8 cellular contexts compared by ENCODE assay signal in the genomic region with DNA sequence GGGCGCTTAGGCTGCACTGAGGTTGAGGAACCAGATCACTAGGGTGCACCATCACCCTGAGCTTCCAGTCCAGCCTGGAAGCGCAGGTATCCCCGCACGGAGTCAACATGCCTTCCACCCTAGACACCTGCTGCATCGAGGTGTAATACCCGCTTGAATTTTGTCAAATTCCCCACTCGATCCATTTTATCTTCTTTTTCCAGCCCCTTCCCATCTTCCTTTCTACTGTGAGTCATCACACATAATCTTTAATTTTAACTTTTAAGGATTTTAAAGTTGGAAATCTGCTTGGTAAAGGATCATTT. TPM values are rescaled to one million over a fixed set of nuclear protein-coding genes. Genes with fewer than 3 reads are reported as not detected.
DNase-seq lines count a peak whose midpoint lies in the region; ATAC-seq and TF ChIP-seq lines count a peak whose summit lies in the region.

No MANE protein-coding gene starts in this region.

- H3K4me2 ChIP-seq in mesendoderm (ENCODE audit: low read length): peak overlapping the region; percentile 93

- H3K4me1 ChIP-seq in cardiac muscle cell (ENCODE audit: low read depth) (no peaks in the 10 kb centered on the region), mesendoderm (ENCODE audit: control insufficient read depth, low read depth, low read length) (no peaks in the 10 kb centered on the region)

- H2BK5ac ChIP-seq in mesendoderm (ENCODE audit: low read length): no peak overlapping the region

- intact Hi-C loops in left cardiac atrium (cut with DNase I): no loop called here
- intact Hi-C loops in head of caudate nucleus (cut with DNase I): no loop called here

- H3K36me3 ChIP-seq in cardiac muscle cell (peaks cover 6% of the 10 kb centered on the region), mesendoderm (ENCODE audit: control insufficient read depth, insufficient read depth, low read length) (peaks cover 6% of the 10 kb centered on the region)

- H3K9ac ChIP-seq in mesendoderm (ENCODE audit: low read length): peak overlapping the region; percentile 100

- H3K4ac ChIP-seq in mesendoderm (ENCODE audit: low read depth, low read length): no peak overlapping the region

- no peak overlapping the region for H3K23ac ChIP-seq in mesendoderm (ENCODE audit: low read length)

- no peaks in the 10 kb centered on the region for H3K9me3 ChIP-seq in cardiac muscle cell (ENCODE audit: low read depth)

- no peak overlapping the region for H2AK5ac ChIP-seq in mesendoderm (ENCODE audit: low read length)

- no peak overlapping the region for H3K18ac ChIP-seq in mesendoderm (ENCODE audit: low read length)

- no CpG with 5 or more reads among the region's 7 CpGs for WGBS in mesendoderm (ENCODE audit: extremely low coverage, insufficient coverage, low lambda C conversion rate)

- peaks cover 2% of the 10 kb centered on the region for H3K79me1 ChIP-seq in mesendoderm (ENCODE audit: low read length)

- H3K27ac ChIP-seq in cardiac muscle cell: no peak overlapping the region
- H3K27ac ChIP-seq in mesendoderm (ENCODE audit: low read depth, low read length): peak overlapping the region; percentile 22

- in situ Hi-C loops in astrocyte of the cerebellum (cut with HindIII; ENCODE audit: low sequenced_read_pairs): no loop called here

- no peak overlapping the region for H2BK120ac ChIP-seq in mesendoderm (ENCODE audit: low read depth, low read length)

- H3K4me3 ChIP-seq in cardiac muscle cell: peak overlapping the region; percentile 74
- H3K4me3 ChIP-seq in astrocyte of the cerebellum (ENCODE audit: low read depth, low read length): peak overlapping the region; percentile 89
- H3K4me3 ChIP-seq in mesendoderm (ENCODE audit: low read length): peak overlapping the region; percentile 98

- H3K27me3 ChIP-seq in cardiac muscle cell: no peaks in the 10 kb centered on the region
- no peaks in the 10 kb centered on the region for H3K27me3 ChIP-seq in mesendoderm (ENCODE audit: insufficient read depth, low read length, poor library complexity)

- no peak overlapping the region for H4K5ac ChIP-seq in mesendoderm (ENCODE audit: low read length)

- H3K56ac ChIP-seq in mesendoderm (ENCODE audit: low read length): peak overlapping the region; percentile 100

- peaks cover 4% of the 10 kb centered on the region for H3K79me2 ChIP-seq in mesendoderm (ENCODE audit: control insufficient read depth, insufficient read depth, low read length)

- H2BK15ac ChIP-seq in mesendoderm (replicated peaks; ENCODE audit: low read depth): no peak overlapping the region

- ATAC-seq in left cardiac atrium: no peak
- peak; percentile 35 for ATAC-seq in HG03196 (IDR thresholded peaks at IDR 0.05; ENCODE audit: unreplicated experiment)

- no peak for TF ChIP-seq CTCF in cardiac muscle cell (IDR thresholded peaks at IDR 0.05; ENCODE audit: low read depth, low read length)
- TF ChIP-seq CTCF in astrocyte of the cerebellum (IDR thresholded peaks at IDR 0.05; ENCODE audit: low read depth, low read length, missing control alignments): no peak

- no peak overlapping the region for H4K8ac ChIP-seq in mesendoderm (ENCODE audit: low read depth, low read length)

- DNase-seq in cardiac muscle cell (ENCODE audit: low read depth in 1 of 2, low spot score in 1 of 2) (no peak), left cardiac atrium (no peak), astrocyte of the cerebellum (ENCODE audit: low read depth) (no peak), mesendoderm (no peak), head of caudate nucleus (no peak), NCI-H1436 (lab: John Stamatoyannopoulos, UW) (no peak)
- no peak for DNase-seq in effector CD8-positive, alpha-beta T cell (lab: John Stamatoyannopoulos, UW)

RNA-seq across cellular contexts. Expression of gene PLK4, which starts 0.8 kb away (rescaled TPM):
- total RNA-seq in cardiac muscle cell: 4.1 and 13.0 TPM in 2 replicates
- 5.2 and 6.5 TPM in 2 replicates for polyA plus RNA-seq in cardiac muscle cell
- total RNA-seq in left cardiac atrium: 1 to 10 TPM in 1 of 2 donors, under 1 TPM in 1; 0.68 to 2.4 TPM
- 31.1 TPM for polyA plus RNA-seq in mesendoderm (2013, experiment 1 of 2)
- polyA plus RNA-seq in mesendoderm (2013, experiment 2 of 2): 31.7 TPM
